ENCODE assay signal across 13 cellular contexts in the genomic region with DNA sequence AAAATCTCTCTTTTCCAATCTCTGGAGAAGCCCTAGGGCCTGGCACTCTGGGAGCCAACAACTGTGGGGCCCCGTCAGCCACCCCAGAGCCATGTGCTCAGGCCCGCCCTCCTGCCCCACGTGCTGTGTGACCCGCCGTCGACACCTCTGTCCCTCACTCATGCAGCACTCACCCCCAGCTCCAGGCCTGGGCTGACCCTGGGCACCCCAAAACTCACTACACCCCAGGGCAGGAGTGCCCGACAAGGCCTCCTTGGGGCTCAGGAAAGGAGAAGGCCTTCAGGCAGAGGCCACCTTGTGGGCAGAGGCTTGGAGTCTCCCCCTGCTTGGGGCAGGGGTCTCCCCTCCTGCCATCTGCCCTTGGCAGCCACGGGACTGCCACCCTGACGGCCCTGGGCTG. TPM values are rescaled to one million over a fixed set of nuclear protein-coding genes. Genes with fewer than 3 reads are reported as not detected.
DNase-seq lines count a peak whose midpoint lies in the region; ATAC-seq and TF ChIP-seq lines count a peak whose summit lies in the region.
"Had no signal": no experiment of that assay in that cellular context is flagged by ENCODE, and none has a peak within 500 bp of the region (broad histone marks: within the 10 kb centered on the region; RNA-seq: fewer than 3 reads in every experiment).

No MANE protein-coding gene starts in this region.

- no peaks in the 10 kb centered on the region for H4K20me1 ChIP-seq in DOHH2 (ENCODE audit: control insufficient read depth, insufficient read depth, low read depth, low read length)

- no peak for ATAC-seq in activated naive CD8-positive, alpha-beta T cell treated with anti-CD3 and anti-CD28 coated beads, Interleukin-2, amount 10 ng/mL, durations not matched to agents 7 days and 5 days (ENCODE audit: low read depth)
- ATAC-seq in naive thymus-derived CD4-positive, alpha-beta T cell = no peak

- H3K27me3 ChIP-seq in BE2C (no peaks in the 10 kb centered on the region), DOHH2 (ENCODE audit: control insufficient read depth, low read length) (no peaks in the 10 kb centered on the region)
- peaks cover 0 to 2% of the 10 kb centered on the region in 2 donors for H3K27me3 ChIP-seq in naive thymus-derived CD4-positive, alpha-beta T cell (ENCODE audit: control insufficient read depth in 2 of 2, insufficient read depth in 2 of 2, low read length in 2 of 2)

- CTCF ChIA-PET in naive thymus-derived CD4-positive, alpha-beta T cell (lab: Charles Lee) = no interaction called here

- no peak for DNase-seq in BE2C
- peak; percentile 36 for DNase-seq in activated naive CD8-positive, alpha-beta T cell treated with anti-CD3 and anti-CD28 coated beads, Interleukin-2, amount 10 ng/mL, durations not matched to agents 7 days and 5 days
- DNase-seq in naive thymus-derived CD4-positive, alpha-beta T cell = no peak
- no peak for DNase-seq in OCI-M1 (lab: John Stamatoyannopoulos, UW)
- no peak for DNase-seq in posterior vena cava (ENCODE audit: low spot score)
- no peak for DNase-seq in amniotic stem cell (lab: John Stamatoyannopoulos, UW)
- no peak for DNase-seq in epidermal melanocyte (ENCODE audit: insufficient read length, low spot score)
- DNase-seq: left ventricle myocardium inferior, NCI-H2171 treated with DMSO at 0.1 percent for 48 hours, PC-9, T1000 had no signal

- intact Hi-C loops in naive thymus-derived CD4-positive, alpha-beta T cell (cut with micrococcal nuclease) = no loop called here
- intact Hi-C loops in posterior vena cava (cut with DNase I) = no loop called here

- POLR2A ChIA-PET in activated naive CD8-positive, alpha-beta T cell treated with anti-CD3 and anti-CD28 coated beads, Interleukin-2, amount 10 ng/mL, durations not matched to agents 7 days and 5 days (lab: Charles Lee) = interaction anchor here (1.0 to 1.5 kb wide), 4 partner anchors 9 to 206 kb away, joined by 3 to 7 read pairs (median 3); a partner anchor contains a TSS
- POLR2A ChIA-PET in naive thymus-derived CD4-positive, alpha-beta T cell (lab: Charles Lee) = no interaction called here

- H3K4me3 ChIP-seq in BE2C (ENCODE audit: low read depth, low read length) (peak overlapping the region; percentile 63; the same call in 1 of the 2 replicates), DOHH2 (ENCODE audit: low read length) (peak overlapping the region; percentile 61)
- no peak overlapping the region for H3K4me3 ChIP-seq in naive thymus-derived CD4-positive, alpha-beta T cell (ENCODE audit: low read length)

- no peaks in the 10 kb centered on the region for H3K9me3 ChIP-seq in BE2C
- H3K9me3 ChIP-seq in DOHH2 (ENCODE audit: control insufficient read depth, insufficient read depth, low read length) = no peaks in the 10 kb centered on the region
- H3K9me3 ChIP-seq in naive thymus-derived CD4-positive, alpha-beta T cell (ENCODE audit: control insufficient read depth in 2 of 3, low read length in 3 of 3) = no peaks in the 10 kb centered on the region
- H3K9me3 ChIP-seq: left ventricle myocardium inferior had no signal

- H3K4me3 Mint-ChIP-seq in activated naive CD8-positive, alpha-beta T cell treated with anti-CD3 and anti-CD28 coated beads, Interleukin-2, amount 10 ng/mL, durations not matched to agents 7 days and 5 days = peak overlapping the region; percentile 75
- H3K4me3 Mint-ChIP-seq in naive thymus-derived CD4-positive, alpha-beta T cell = peak overlapping the region in 6 of 10 donors; percentile 25 to 70 (median 58)

- H3K9me2 ChIP-seq in DOHH2 (replicated peaks; ENCODE audit: control insufficient read depth, low read length) = no peaks in the 10 kb centered on the region

- H3K4me2 ChIP-seq in DOHH2 (ENCODE audit: low read length) = peak overlapping the region; percentile 65

- H3F3A ChIP-seq in DOHH2 (ENCODE audit: control insufficient read depth, insufficient read depth) = peaks cover 10% of the 10 kb centered on the region

- H3K4me1 ChIP-seq in BE2C (peaks cover 13% of the 10 kb centered on the region), DOHH2 (ENCODE audit: control insufficient read depth, low read length) (peaks cover 68% of the 10 kb centered on the region)
- peaks cover 4% of the 10 kb centered on the region in 2 donors for H3K4me1 ChIP-seq in naive thymus-derived CD4-positive, alpha-beta T cell (ENCODE audit: control insufficient read depth in 2 of 2, insufficient read depth in 2 of 2, low read length in 2 of 2)

- no peaks in the 10 kb centered on the region for H3K36me3 ChIP-seq in BE2C
- H3K36me3 ChIP-seq in DOHH2 (ENCODE audit: control insufficient read depth, low read length) = peaks cover 4% of the 10 kb centered on the region
- H3K36me3 ChIP-seq in naive thymus-derived CD4-positive, alpha-beta T cell (ENCODE audit: control insufficient read depth in 2 of 3, insufficient read depth in 3 of 3, low read length in 3 of 3) = no peaks in the 10 kb centered on the region
- H3K36me3 ChIP-seq: left ventricle myocardium inferior had no signal

- H3K27ac Mint-ChIP-seq in activated naive CD8-positive, alpha-beta T cell treated with anti-CD3 and anti-CD28 coated beads, Interleukin-2, amount 10 ng/mL, durations not matched to agents 7 days and 5 days = peak overlapping the region; percentile 78
- no peak overlapping the region for H3K27ac Mint-ChIP-seq in naive thymus-derived CD4-positive, alpha-beta T cell

- peaks cover 4% of the 10 kb centered on the region for H3K79me2 ChIP-seq in DOHH2 (ENCODE audit: control insufficient read depth, low read length)

- TF ChIP-seq CTCF in BE2C (IDR thresholded peaks at IDR 0.05; ENCODE audit: low read depth, low read length) (no peak), DOHH2 (IDR thresholded peaks at IDR 0.05; ENCODE audit: low read depth, low read length, poor library complexity, severe bottlenecking) (no peak)

- no peaks in the 10 kb centered on the region for H3K27me3 Mint-ChIP-seq in activated naive CD8-positive, alpha-beta T cell treated with anti-CD3 and anti-CD28 coated beads, Interleukin-2, amount 10 ng/mL, durations not matched to agents 7 days and 5 days
- peaks cover 0 to 3% (median 0%) of the 10 kb centered on the region in 5 donors for H3K27me3 Mint-ChIP-seq in naive thymus-derived CD4-positive, alpha-beta T cell

- no peaks in the 10 kb centered on the region for H3K36me3 Mint-ChIP-seq in activated naive CD8-positive, alpha-beta T cell treated with anti-CD3 and anti-CD28 coated beads, Interleukin-2, amount 10 ng/mL, durations not matched to agents 7 days and 5 days
- no peaks in the 10 kb centered on the region for H3K36me3 Mint-ChIP-seq in naive thymus-derived CD4-positive, alpha-beta T cell

- peaks cover 8% of the 10 kb centered on the region for H3K4me1 Mint-ChIP-seq in activated naive CD8-positive, alpha-beta T cell treated with anti-CD3 and anti-CD28 coated beads, Interleukin-2, amount 10 ng/mL, durations not matched to agents 7 days and 5 days
- peaks cover 0 to 9% (median 5%) of the 10 kb centered on the region in 7 donors for H3K4me1 Mint-ChIP-seq in naive thymus-derived CD4-positive, alpha-beta T cell

- no peaks in the 10 kb centered on the region for H3K9me3 Mint-ChIP-seq in activated naive CD8-positive, alpha-beta T cell treated with anti-CD3 and anti-CD28 coated beads, Interleukin-2, amount 10 ng/mL, durations not matched to agents 7 days and 5 days
- H3K9me3 Mint-ChIP-seq in naive thymus-derived CD4-positive, alpha-beta T cell = peaks cover 0 to 1% (median 0%) of the 10 kb centered on the region in 11 donors

- H3K27ac ChIP-seq in DOHH2 (ENCODE audit: low read depth, low read length) = no peak overlapping the region
- no peak overlapping the region for H3K27ac ChIP-seq in naive thymus-derived CD4-positive, alpha-beta T cell (ENCODE audit: low read depth, low read length)
- H3K27ac ChIP-seq: left ventricle myocardium inferior, PC-9 had no signal

RNA-seq across cellular contexts. Expression of a gene that starts 5.7 kb away (rescaled TPM):
- polyA plus RNA-seq in BE2C (2012; ENCODE audit: insufficient read depth, insufficient read length, low read depth) = 10.4 TPM
- 10 to 100 TPM; 20.0 to 21.5 TPM for total RNA-seq in activated naive CD8-positive, alpha-beta T cell treated with anti-CD3 and anti-CD28 coated beads, Interleukin-2, amount 10 ng/mL, durations not matched to agents 7 days and 5 days
- total RNA-seq in naive thymus-derived CD4-positive, alpha-beta T cell = 10 to 100 TPM; 19.9 to 32.7 (median 23.8) TPM
- 1 to 10 TPM; 5.8 to 7.1 TPM for polyA plus RNA-seq in naive thymus-derived CD4-positive, alpha-beta T cell
- total RNA-seq in posterior vena cava = 10 to 100 TPM in 1 of 2 donors, 1 to 10 TPM in 1; 7.9 to 12.4 TPM

RNA-seq across cellular contexts. Expression of a gene that starts 6.0 kb away (rescaled TPM):
- polyA plus RNA-seq in BE2C (2012; ENCODE audit: insufficient read depth, insufficient read length, low read depth) = 946 TPM
- total RNA-seq in activated naive CD8-positive, alpha-beta T cell treated with anti-CD3 and anti-CD28 coated beads, Interleukin-2, amount 10 ng/mL, durations not matched to agents 7 days and 5 days = 100 to 1,000 TPM; 184 to 191 TPM
- 100 to 1,000 TPM; 115 to 183 (median 123) TPM for total RNA-seq in naive thymus-derived CD4-positive, alpha-beta T cell
- 100 to 1,000 TPM; 306 to 404 TPM for polyA plus RNA-seq in naive thymus-derived CD4-positive, alpha-beta T cell
- total RNA-seq in posterior vena cava = 100 to 1,000 TPM; 180 to 237 TPM

RNA-seq across cellular contexts. Expression of a gene that starts 8.9 kb away (rescaled TPM):
- 0.34 TPM for polyA plus RNA-seq in BE2C (2012; ENCODE audit: insufficient read depth, insufficient read length, low read depth)
- total RNA-seq in activated naive CD8-positive, alpha-beta T cell treated with anti-CD3 and anti-CD28 coated beads, Interleukin-2, amount 10 ng/mL, durations not matched to agents 7 days and 5 days = 1 to 10 TPM; 2.0 to 2.1 TPM
- 1 to 10 TPM in 2 of 5 experiments, under 1 TPM in 3; 0.80 to 9.4 (median 0.92) TPM for total RNA-seq in naive thymus-derived CD4-positive, alpha-beta T cell
- polyA plus RNA-seq in naive thymus-derived CD4-positive, alpha-beta T cell = not detected
- total RNA-seq in posterior vena cava = 10 to 100 TPM in 1 of 2 donors, 1 to 10 TPM in 1; 9.3 to 10.4 TPM
- total RNA-seq: M059J had no signal

RNA-seq across cellular contexts. Expression of a gene that starts 25.5 kb away (rescaled TPM):
- polyA plus RNA-seq in BE2C (2012; ENCODE audit: insufficient read depth, insufficient read length, low read depth) = 45.4 TPM
- 10 to 100 TPM; 45.4 to 51.6 TPM for total RNA-seq in activated naive CD8-positive, alpha-beta T cell treated with anti-CD3 and anti-CD28 coated beads, Interleukin-2, amount 10 ng/mL, durations not matched to agents 7 days and 5 days
- total RNA-seq in naive thymus-derived CD4-positive, alpha-beta T cell = 10 to 100 TPM; 32.7 to 66.8 (median 42.3) TPM
- polyA plus RNA-seq in naive thymus-derived CD4-positive, alpha-beta T cell = 1 to 10 TPM; 3.8 to 5.7 TPM
- 10 to 100 TPM; 25.6 to 35.8 TPM for total RNA-seq in posterior vena cava

RNA-seq across cellular contexts. Expression of a gene that starts 54.7 kb away (rescaled TPM):
- 4.8 TPM for polyA plus RNA-seq in BE2C (2012; ENCODE audit: insufficient read depth, insufficient read length, low read depth)
- total RNA-seq in activated naive CD8-positive, alpha-beta T cell treated with anti-CD3 and anti-CD28 coated beads, Interleukin-2, amount 10 ng/mL, durations not matched to agents 7 days and 5 days = 10 to 100 TPM; 16.6 to 23.2 TPM
- 10 to 100 TPM; 13.7 to 20.1 (median 18.3) TPM for total RNA-seq in naive thymus-derived CD4-positive, alpha-beta T cell
- polyA plus RNA-seq in naive thymus-derived CD4-positive, alpha-beta T cell = 10 to 100 TPM; 21.9 to 28.3 TPM
- 1 to 10 TPM; 1.4 to 3.7 TPM for total RNA-seq in posterior vena cava
- total RNA-seq: M059J had no signal
